12 cellular contexts compared by ENCODE assay signal in the genomic region with DNA sequence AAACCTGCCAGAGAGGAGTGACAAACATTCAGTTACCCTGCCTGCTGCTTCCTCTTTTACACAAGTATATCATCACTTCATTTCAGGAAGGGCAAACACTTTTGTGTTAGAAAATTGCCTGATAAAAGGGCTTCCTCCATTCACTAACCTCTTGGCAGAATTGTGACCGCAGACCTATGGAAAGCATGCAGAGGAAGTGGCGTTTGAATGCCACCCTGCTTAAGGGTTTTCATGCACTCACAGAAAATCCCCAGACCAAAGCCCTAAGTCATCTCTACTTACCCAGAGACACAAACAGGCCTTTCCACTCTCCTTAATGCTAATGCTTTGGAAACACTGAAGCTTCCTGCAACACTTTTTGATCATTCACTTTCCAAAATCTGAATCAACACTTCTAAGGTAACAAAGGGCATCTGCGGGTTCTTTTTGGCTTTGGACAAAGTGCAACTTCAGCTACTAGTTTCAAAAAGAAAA. TPM values are rescaled to one million over a fixed set of nuclear protein-coding genes. Genes with fewer than 3 reads are reported as not detected.
DNase-seq lines count a peak whose midpoint lies in the region; ATAC-seq, FAIRE-seq and TF ChIP-seq lines count a peak whose summit lies in the region.
"Had no signal": no experiment of that assay in that cellular context is flagged by ENCODE, and none has a peak within 500 bp of the region (broad histone marks: within the 10 kb centered on the region; RNA-seq: fewer than 3 reads in every experiment).

No MANE protein-coding gene starts in this region.

- no peaks in the 10 kb centered on the region for H4K20me1 ChIP-seq in HepG2 (ENCODE audit: insufficient read depth, low read length)

- CTCF ChIA-PET in HepG2 (lab: Yijun Ruan, JAX; ENCODE audit: low intra/inter-chr PET ratio, low total read pairs) = no interaction called here

- no peak overlapping the region for H2AFZ ChIP-seq in HepG2 (ENCODE audit: low read length)

- no peaks in the 10 kb centered on the region for H3K79me2 ChIP-seq in HepG2 (ENCODE audit: insufficient read depth, low read length)

- H3K4me3 ChIP-seq in liver (ENCODE audit: low read depth in 1 of 3, low read length in 3 of 3) = no peak overlapping the region
- H3K4me3 ChIP-seq in HepG2 (replicated peaks in 1 of 3; ENCODE audit: insufficient read depth in 1 of 3, low read depth in 2 of 3, low read length in 3 of 3) = no peak overlapping the region
- H3K4me3 ChIP-seq in brain microvascular endothelial cell (ENCODE audit: low read depth, low read length) = no peak overlapping the region
- no peak overlapping the region for H3K4me3 ChIP-seq in coronary artery
- H3K4me3 ChIP-seq in foreskin fibroblast (ENCODE audit: low read depth in 1 of 2, low read length in 2 of 2) = no peak overlapping the region
- H3K4me3 ChIP-seq: thoracic aorta had no signal

- no peaks in the 10 kb centered on the region for H3K36me3 Mint-ChIP-seq in dendritic cell treated with granulocyte-macrophage colony-stimulating factor and Interleukin-4, amounts not matched to agents 40 ng/mL and 50 ng/mL, for 4 days (ENCODE audit: low read depth)

- DNase-seq in HepG2 (ENCODE audit: low spot score) (no peak), NCI-H69 (lab: John Stamatoyannopoulos, UW) (peak; percentile 22), brain microvascular endothelial cell (no peak), coronary artery (ENCODE audit: low spot score) (no peak), foreskin fibroblast (no peak), DMS79 treated with DMSO at 0.1 percent for 48 hours (lab: John Stamatoyannopoulos, UW) (no peak)
- DNase-seq: cerebellar nuclear complex, GOT3, MM.1S had no signal

- TF ChIP-seq POLR2A in HepG2 (IDR thresholded peaks at IDR 0.05; ENCODE audit: insufficient read depth in 1 of 2, low read depth in 2 of 2, low read length in 2 of 2) = no peak

- no peaks in the 10 kb centered on the region for H3K9me3 ChIP-seq in liver (ENCODE audit: control insufficient read depth in 4 of 4, low read length in 3 of 4)
- H3K9me3 ChIP-seq in HepG2 (ENCODE audit: low read length) = no peaks in the 10 kb centered on the region
- H3K9me3 ChIP-seq: thoracic aorta had no signal

- 44% methylated on average over 3 of the region's 3 CpGs for WGBS in liver
- 36% methylated on average over 3 of the region's 3 CpGs for WGBS in HepG2 (ENCODE audit: low lambda C conversion rate)

- H3K4me1 Mint-ChIP-seq in dendritic cell treated with granulocyte-macrophage colony-stimulating factor and Interleukin-4, amounts not matched to agents 40 ng/mL and 50 ng/mL, for 4 days (ENCODE audit: low read depth) = peaks cover 49% of the 10 kb centered on the region

- FAIRE-seq in HepG2 (lab: Jason Lieb, UNC) = no peak

- H3K27me3 ChIP-seq in liver (ENCODE audit: control insufficient read depth in 4 of 4, insufficient read depth in 4 of 4, low read length in 3 of 4) (no peaks in the 10 kb centered on the region), HepG2 (ENCODE audit: control insufficient read depth in 1 of 2, insufficient read depth in 2 of 2, low read length in 2 of 2) (peaks cover 0 to 15% of the 10 kb centered on the region in 2 experiments; a peak in 2 of 5 replicates), brain microvascular endothelial cell (replicated peaks) (no peaks in the 10 kb centered on the region)

- H3K27me3 Mint-ChIP-seq in dendritic cell treated with granulocyte-macrophage colony-stimulating factor and Interleukin-4, amounts not matched to agents 40 ng/mL and 50 ng/mL, for 4 days = no peaks in the 10 kb centered on the region

- TF ChIP-seq RAD21 in liver (IDR thresholded peaks at IDR 0.05) = peak; percentile 26 to 42
- no peak for TF ChIP-seq RAD21 in HepG2 (CRISPR knock-in tag; IDR thresholded peaks at IDR 0.05)

- H3K27ac Mint-ChIP-seq in dendritic cell treated with granulocyte-macrophage colony-stimulating factor and Interleukin-4, amounts not matched to agents 40 ng/mL and 50 ng/mL, for 4 days = peak overlapping the region; percentile 20

- TF ChIP-seq CTCF in liver (IDR thresholded peaks at IDR 0.05; ENCODE audit: low read depth, low read length, missing input control) = no peak
- no peak for TF ChIP-seq CTCF in HepG2 (CRISPR knock-in tag; IDR thresholded peaks at IDR 0.05)
- no peak for TF ChIP-seq CTCF in brain microvascular endothelial cell (IDR thresholded peaks at IDR 0.05; ENCODE audit: low read depth, low read length, missing control alignments)
- no peak for TF ChIP-seq CTCF in coronary artery (IDR thresholded peaks at IDR 0.05)
- no peak for TF ChIP-seq CTCF in foreskin fibroblast (IDR thresholded peaks at IDR 0.05; ENCODE audit: low read depth, low read length)

- ATAC-seq in HepG2 = no peak

- intact Hi-C loops in HepG2 (cut with micrococcal nuclease; ENCODE audit: unreplicated experiment) = no loop called here
- intact Hi-C loops in dendritic cell treated with granulocyte-macrophage colony-stimulating factor and Interleukin-4, amounts not matched to agents 40 ng/mL and 50 ng/mL, for 4 days (cut with micrococcal nuclease) = no loop called here

- no TSS peak for BruUV-seq in HepG2 (replicated peaks; lab: Mats Ljungman, UMichigan)

- H3K4me1 ChIP-seq in liver (ENCODE audit: control insufficient read depth in 4 of 4, insufficient read depth in 4 of 4, low read length in 3 of 4) = peaks cover 5 to 32% (median 16%) of the 10 kb centered on the region in 4 donors
- peaks cover 5% of the 10 kb centered on the region for H3K4me1 ChIP-seq in HepG2 (ENCODE audit: insufficient read depth, low read length)

- H3K4me3 Mint-ChIP-seq in dendritic cell treated with granulocyte-macrophage colony-stimulating factor and Interleukin-4, amounts not matched to agents 40 ng/mL and 50 ng/mL, for 4 days = no peak overlapping the region

- H3K36me3 ChIP-seq in liver (ENCODE audit: control insufficient read depth in 4 of 4, insufficient read depth in 3 of 4, low read depth in 1 of 4, low read length in 3 of 4) (no peaks in the 10 kb centered on the region), HepG2 (replicated peaks in 1 of 2; ENCODE audit: control insufficient read depth in 1 of 2, insufficient read depth in 2 of 2, low read length in 2 of 2) (no peaks in the 10 kb centered on the region), brain microvascular endothelial cell (replicated peaks) (no peaks in the 10 kb centered on the region)
- H3K36me3 ChIP-seq: thoracic aorta had no signal

- H3K9me3 Mint-ChIP-seq in dendritic cell treated with granulocyte-macrophage colony-stimulating factor and Interleukin-4, amounts not matched to agents 40 ng/mL and 50 ng/mL, for 4 days = no peaks in the 10 kb centered on the region

- H3K27ac ChIP-seq in liver (ENCODE audit: low read depth in 1 of 2, low read length in 2 of 2) (peak overlapping the region; percentile 47 to 67), HepG2 (ENCODE audit: extremely low read length, insufficient read depth, low read length) (no peak overlapping the region), brain microvascular endothelial cell (no peak overlapping the region), coronary artery (peak overlapping the region in 1 of 2 donors; percentile 32)

- POLR2A ChIA-PET in HepG2 (lab: Yijun Ruan, JAX) = no interaction called here

- H3K9ac ChIP-seq in liver (ENCODE audit: low read depth in 1 of 2, low read length in 2 of 2) = peak overlapping the region in 1 of 2 donors; percentile 41
- H3K9ac ChIP-seq in HepG2 (ENCODE audit: insufficient read depth, low read depth, low read length) = no peak overlapping the region

- in situ Hi-C loops in HepG2 (cut with HindIII; ENCODE audit: extremely low pct_ligation_motif_present, low pct_unique_long_range_greater_than_20kb) = no loop called here
- in situ Hi-C loops in brain microvascular endothelial cell (cut with HindIII; ENCODE audit: low pct_ligation_motif_present, low sequenced_read_pairs) = no loop called here

- no peak for TF ChIP-seq EP300 in HepG2 (IDR thresholded peaks at IDR 0.05; ENCODE audit: low read depth in 2 of 2, low read length in 2 of 2)
- no peak for TF ChIP-seq EP300 in HepG2 (CRISPR knock-in tag; IDR thresholded peaks at IDR 0.05; ENCODE audit: borderline replicate concordance)

- no peak overlapping the region for H3K4me2 ChIP-seq in HepG2 (ENCODE audit: low read depth, low read length)

TF ChIP-seq in liver, 16 proteins besides CTCF, POLR2A, EP300 and RAD21 (continues in another document):
- TF ChIP-seq TAF1 (conservative IDR thresholded peaks at IDR 0.05) (no peak), EGR1 (IDR thresholded peaks at IDR 0.05; ENCODE audit: low read depth in 2 of 2) (peak in 1 of 2 donors; percentile 11), YY1 (IDR thresholded peaks at IDR 0.05) (peak; percentile 21)

TF ChIP-seq in HepG2, 621 proteins besides CTCF, POLR2A, EP300 and RAD21:
- no peak for TF ChIP-seq ZNF570 (CRISPR knock-in tag; IDR thresholded peaks at IDR 0.05; ENCODE audit: borderline replicate concordance)

RNA-seq across cellular contexts. Expression of gene RALGAPA2, which starts 22.1 kb away (rescaled TPM):
- 10 to 100 TPM; 14.8 to 89.9 TPM for total RNA-seq in liver
- polyA plus RNA-seq in liver = 10 to 100 TPM; 20.2 to 29.9 TPM
- total RNA-seq in HepG2 (2016; rRNA removed; fragmentation: Illumina TruSeq; extraction: Trizol) = 17.7 and 18.3 TPM in 2 replicates
- 3.1 and 4.5 TPM in 2 replicates for total RNA-seq in HepG2 (2016; cell fraction: cytosol; rRNA removed; fragmentation: Illumina TruSeq; extraction: Trizol; ENCODE audit: low read depth)
- total RNA-seq in HepG2 (2016; cell fraction: insoluble cytoplasmic fraction; rRNA removed; fragmentation: Illumina TruSeq; extraction: Trizol) = 16.3 and 18.8 TPM in 2 replicates
- total RNA-seq in HepG2 (2016; cell fraction: membrane; rRNA removed; fragmentation: Illumina TruSeq; extraction: Trizol) = 6.5 and 7.8 TPM in 2 replicates
- total RNA-seq in HepG2 (2016; cell fraction: nucleus; rRNA removed; fragmentation: Illumina TruSeq; extraction: Trizol) = 29.6 and 31.7 TPM in 2 replicates
- polyA plus RNA-seq in HepG2 (2011; rRNA removed) = 13.8 and 15.7 TPM in 2 replicates
- polyA plus RNA-seq in HepG2 (2011; cell fraction: cytosol; rRNA removed) = 8.0 and 13.3 TPM in 2 replicates
- polyA plus RNA-seq in HepG2 (2011; cell fraction: nucleus; rRNA removed) = 38.4 and 38.5 TPM in 2 replicates
- 18.4 and 27.5 TPM in 2 replicates for polyA plus RNA-seq in HepG2 (2012)
- 0.49 and 0.67 TPM in 2 replicates for polyA plus RNA-seq in HepG2 (2016; cell fraction: cytosol; fragmentation: Illumina TruSeq; extraction: Trizol; ENCODE audit: low read depth)
- 8.9 and 11.7 TPM in 2 replicates for polyA plus RNA-seq in HepG2 (2016; cell fraction: insoluble cytoplasmic fraction; fragmentation: Illumina TruSeq; extraction: Trizol; ENCODE audit: low read depth)
- 1.2 and 1.7 TPM in 2 replicates for polyA plus RNA-seq in HepG2 (2016; cell fraction: membrane; fragmentation: Illumina TruSeq; extraction: Trizol; ENCODE audit: low read depth)
- polyA plus RNA-seq in HepG2 (2016; cell fraction: nucleus; fragmentation: Illumina TruSeq; extraction: Trizol; ENCODE audit: insufficient read depth, low read depth) = 17.2 and 18.1 TPM in 2 replicates
- 7.3 and 40.9 TPM in 2 replicates for polyA minus RNA-seq in HepG2 (2011; rRNA and poly(A)+ RNA removed; ENCODE audit: low replicate concordance)
- polyA minus RNA-seq in HepG2 (2011; cell fraction: cytosol; rRNA and poly(A)+ RNA removed) = 20.8 and 29.0 TPM in 2 replicates
- polyA minus RNA-seq in HepG2 (2011; cell fraction: nucleus; rRNA and poly(A)+ RNA removed) = 158 and 172 TPM in 2 replicates

Comparison
In these comparisons a context has a peak if more than half of its experiments do, and no peak if none do; other contexts are left out.
1. H3K27ac ChIP-seq: peak in liver (2 of 2); none in HepG2 (single experiment) and brain microvascular endothelial cell (single experiment).